Comparison of ENCODE assay signal across 2 cellular contexts in genomic region chr1:153507926-153508583, GRCh38.
TF ChIP-seq lines count a peak whose summit lies in the region.

No MANE protein-coding gene starts in this region.

TF ChIP-seq in SK-N-SH, 30 proteins besides CTCF, POLR2A, EP300 and RAD21 (continued from another document):
- no peak for TF ChIP-seq FOXJ3 (CRISPR knock-in tag; IDR thresholded peaks at IDR 0.05)
- no peak for TF ChIP-seq RFX5 (IDR thresholded peaks at IDR 0.05; ENCODE audit: low read length)
- no peak for TF ChIP-seq SIN3A (IDR thresholded peaks at IDR 0.05; ENCODE audit: borderline replicate concordance, low read depth, low read length)
- no peak for TF ChIP-seq FOXM1 (IDR thresholded peaks at IDR 0.05; ENCODE audit: low read depth)
- no peak for TF ChIP-seq CHD2 (IDR thresholded peaks at IDR 0.05; ENCODE audit: low read length, partially characterized antibody)
- TF ChIP-seq TCF12 (IDR thresholded peaks at IDR 0.05): no peak
- TF ChIP-seq POLR2AphosphoS5 (IDR thresholded peaks at IDR 0.05; ENCODE audit: low read depth, low read length): no peak
- no peak for TF ChIP-seq TEAD4 (IDR thresholded peaks at IDR 0.05; ENCODE audit: borderline replicate concordance, insufficient read depth)
- no peak for TF ChIP-seq TAF1 (IDR thresholded peaks at IDR 0.05; ENCODE audit: borderline replicate concordance, low read depth, low read length)
- TF ChIP-seq, protein P1, sequence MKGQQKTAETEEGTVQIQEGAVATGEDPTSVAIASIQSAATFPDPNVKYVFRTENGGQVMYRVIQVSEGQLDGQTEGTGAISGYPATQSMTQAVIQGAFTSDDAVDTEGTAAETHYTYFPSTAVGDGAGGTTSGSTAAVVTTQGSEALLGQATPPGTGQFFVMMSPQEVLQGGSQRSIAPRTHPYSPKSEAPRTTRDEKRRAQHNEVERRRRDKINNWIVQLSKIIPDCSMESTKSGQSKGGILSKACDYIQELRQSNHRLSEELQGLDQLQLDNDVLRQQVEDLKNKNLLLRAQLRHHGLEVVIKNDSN (IDR thresholded peaks at IDR 0.05; ENCODE audit: borderline replicate concordance, low read depth): no peak
- TF ChIP-seq ELF1 (IDR thresholded peaks at IDR 0.05): no peak
TF ChIP-seq in SK-N-SH: peak in this region for 0.

TF ChIP-seq in SK-N-SH treated with all-trans-retinoic acid at 6 μM for 48 hours, 23 proteins besides CTCF, POLR2A, EP300 and RAD21 (continued from another document):
- TF ChIP-seq TSHZ2 (CRISPR knock-in tag; IDR thresholded peaks at IDR 0.05) (no peak), TCF4 (CRISPR knock-in tag; IDR thresholded peaks at IDR 0.05; ENCODE audit: borderline replicate concordance) (no peak), ZFP30 (CRISPR knock-in tag; IDR thresholded peaks at IDR 0.05) (no peak), ISL1 (CRISPR knock-in tag; IDR thresholded peaks at IDR 0.05) (no peak), ZNF8 (CRISPR knock-in tag; IDR thresholded peaks at IDR 0.05) (no peak), CREB5 (CRISPR knock-in tag; IDR thresholded peaks at IDR 0.05; ENCODE audit: low read depth) (no peak), PATZ1 (CRISPR knock-in tag; IDR thresholded peaks at IDR 0.05; ENCODE audit: borderline replicate concordance) (no peak), GLIS3 (CRISPR knock-in tag; IDR thresholded peaks at IDR 0.05) (no peak), SNAI2 (CRISPR knock-in tag; IDR thresholded peaks at IDR 0.05) (no peak), OSR1 (CRISPR knock-in tag; IDR thresholded peaks at IDR 0.05) (no peak), ESRRG (CRISPR knock-in tag; IDR thresholded peaks at IDR 0.05) (no peak), TOX (CRISPR knock-in tag; IDR thresholded peaks at IDR 0.05; ENCODE audit: borderline replicate concordance) (no peak), ZC3H10 (CRISPR knock-in tag; IDR thresholded peaks at IDR 0.05) (no peak), PPARA (CRISPR knock-in tag; IDR thresholded peaks at IDR 0.05; ENCODE audit: borderline replicate concordance) (no peak)
- TF ChIP-seq, protein P2, sequence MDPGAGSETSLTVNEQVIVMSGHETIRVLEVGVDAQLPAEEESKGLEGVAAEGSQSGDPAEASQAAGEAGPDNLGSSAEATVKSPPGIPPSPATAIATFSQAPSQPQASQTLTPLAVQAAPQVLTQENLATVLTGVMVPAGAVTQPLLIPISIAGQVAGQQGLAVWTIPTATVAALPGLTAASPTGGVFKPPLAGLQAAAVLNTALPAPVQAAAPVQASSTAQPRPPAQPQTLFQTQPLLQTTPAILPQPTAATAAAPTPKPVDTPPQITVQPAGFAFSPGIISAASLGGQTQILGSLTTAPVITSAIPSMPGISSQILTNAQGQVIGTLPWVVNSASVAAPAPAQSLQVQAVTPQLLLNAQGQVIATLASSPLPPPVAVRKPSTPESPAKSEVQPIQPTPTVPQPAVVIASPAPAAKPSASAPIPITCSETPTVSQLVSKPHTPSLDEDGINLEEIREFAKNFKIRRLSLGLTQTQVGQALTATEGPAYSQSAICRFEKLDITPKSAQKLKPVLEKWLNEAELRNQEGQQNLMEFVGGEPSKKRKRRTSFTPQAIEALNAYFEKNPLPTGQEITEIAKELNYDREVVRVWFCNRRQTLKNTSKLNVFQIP (CRISPR knock-in tag; IDR thresholded peaks at IDR 0.05; ENCODE audit: borderline replicate concordance, low read depth): no peak
- TF ChIP-seq, protein P3, sequence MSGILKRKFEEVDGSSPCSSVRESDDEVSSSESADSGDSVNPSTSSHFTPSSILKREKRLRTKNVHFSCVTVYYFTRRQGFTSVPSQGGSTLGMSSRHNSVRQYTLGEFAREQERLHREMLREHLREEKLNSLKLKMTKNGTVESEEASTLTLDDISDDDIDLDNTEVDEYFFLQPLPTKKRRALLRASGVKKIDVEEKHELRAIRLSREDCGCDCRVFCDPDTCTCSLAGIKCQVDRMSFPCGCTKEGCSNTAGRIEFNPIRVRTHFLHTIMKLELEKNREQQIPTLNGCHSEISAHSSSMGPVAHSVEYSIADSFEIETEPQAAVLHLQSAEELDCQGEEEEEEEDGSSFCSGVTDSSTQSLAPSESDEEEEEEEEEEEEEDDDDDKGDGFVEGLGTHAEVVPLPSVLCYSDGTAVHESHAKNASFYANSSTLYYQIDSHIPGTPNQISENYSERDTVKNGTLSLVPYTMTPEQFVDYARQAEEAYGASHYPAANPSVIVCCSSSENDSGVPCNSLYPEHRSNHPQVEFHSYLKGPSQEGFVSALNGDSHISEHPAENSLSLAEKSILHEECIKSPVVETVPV (CRISPR knock-in tag; IDR thresholded peaks at IDR 0.05): no peak
